In genomic region chr11:27211370-27212127, GRCh38 we compare ENCODE assay signal across 10 cellular contexts.
DNase-seq lines count a peak whose midpoint lies in the region; ATAC-seq and TF ChIP-seq lines count a peak whose summit lies in the region.
"Had no signal": no experiment of that assay in that cellular context is flagged by ENCODE, and none has a peak within 500 bp of the region (broad histone marks: within the 10 kb centered on the region; RNA-seq: fewer than 3 reads in every experiment).

No MANE protein-coding gene starts in this region.

- no peak overlapping the region for H3K4me3 ChIP-seq in gastrocnemius medialis

- no peaks in the 10 kb centered on the region for H3K4me1 Mint-ChIP-seq in activated naive CD4-positive, alpha-beta T cell treated with anti-CD3 and anti-CD28 coated beads for 36 hours (ENCODE audit: low read depth)
- peaks cover 33% of the 10 kb centered on the region for H3K4me1 Mint-ChIP-seq in endothelial cell (ENCODE audit: unreplicated experiment)

- peaks cover 18% of the 10 kb centered on the region for H3K27me3 Mint-ChIP-seq in activated naive CD4-positive, alpha-beta T cell treated with anti-CD3 and anti-CD28 coated beads for 36 hours (ENCODE audit: low read depth)
- peaks cover 11% of the 10 kb centered on the region for H3K27me3 Mint-ChIP-seq in endothelial cell (ENCODE audit: unreplicated experiment)

- TF ChIP-seq CTCF in endothelial cell (IDR thresholded peaks at IDR 0.05; ENCODE audit: unreplicated experiment) (peak; percentile 74), gastrocnemius medialis (IDR thresholded peaks at IDR 0.05 in 4 of 5, conservative IDR thresholded peaks at IDR 0.05 in 1 of 5) (peak in 3 of 5 experiments; percentile 20 to 41 (median 22)), GM20000 (IDR thresholded peaks at IDR 0.05; ENCODE audit: extremely low read depth, missing control alignments) (no peak)

- CTCF ChIA-PET in activated naive CD4-positive, alpha-beta T cell treated with anti-CD3 and anti-CD28 coated beads for 36 hours (lab: Charles Lee), result interaction anchor here (0.6 to 1.1 kb wide), 3 partner anchors 14 to 305 kb away, joined by 3 to 4 read pairs (median 3); no protein-coding TSS in a partner anchor
- CTCF ChIA-PET in HEK293T (lab: Yijun Ruan, JAX), result interaction anchor here (0.6 to 1.9 kb wide), 15 partner anchors 8 to 769 kb away, joined by 3 to 9 read pairs (median 4); partner anchors contain the start of gene LGR4

- no peaks in the 10 kb centered on the region for H3K9me3 Mint-ChIP-seq in activated naive CD4-positive, alpha-beta T cell treated with anti-CD3 and anti-CD28 coated beads for 36 hours
- H3K9me3 Mint-ChIP-seq in endothelial cell (ENCODE audit: unreplicated experiment), result no peaks in the 10 kb centered on the region

- no peak for TF ChIP-seq POLR2A in gastrocnemius medialis (IDR thresholded peaks at IDR 0.05)

- H3K27me3 ChIP-seq in gastrocnemius medialis, result no peaks in the 10 kb centered on the region

- H3K36me3 Mint-ChIP-seq in activated naive CD4-positive, alpha-beta T cell treated with anti-CD3 and anti-CD28 coated beads for 36 hours (ENCODE audit: low read depth), result no peaks in the 10 kb centered on the region
- H3K36me3 Mint-ChIP-seq in endothelial cell (ENCODE audit: low read depth, unreplicated experiment), result peaks cover 3% of the 10 kb centered on the region

- H3K4me1 ChIP-seq in gastrocnemius medialis, result peaks cover 34 to 38% of the 10 kb centered on the region in 2 donors

- peak; percentile 30 for DNase-seq in activated naive CD4-positive, alpha-beta T cell treated with anti-CD3 and anti-CD28 coated beads for 36 hours
- DNase-seq in activated naive CD4-positive, alpha-beta T cell (lab: John Stamatoyannopoulos, UW), result no peak
- DNase-seq in MV-4-11 (lab: John Stamatoyannopoulos, UW) (peak; percentile 72), endothelial cell (ENCODE audit: low spot score) (no peak), gastrocnemius medialis (no peak), GM20000 (ENCODE audit: low spot score) (no peak), hippocampal formation (lab: John Stamatoyannopoulos, UW) (no peak), HEK293T (ENCODE audit: extremely low spot score) (no peak)
- DNase-seq: effector CD4-positive, alpha-beta T cell; NCI-H1048 had no signal

- in situ Hi-C loops in gastrocnemius medialis (cut with MboI; ENCODE audit: low sequenced_read_pairs in 4 of 4), result loop anchor here in 1 of 4 donors (10.0 kb wide), 1 partner anchor 63 kb away; no protein-coding TSS in a partner anchor

- no peak overlapping the region for H3K27ac Mint-ChIP-seq in activated naive CD4-positive, alpha-beta T cell treated with anti-CD3 and anti-CD28 coated beads for 36 hours
- H3K27ac Mint-ChIP-seq in endothelial cell (ENCODE audit: unreplicated experiment), result no peak overlapping the region

- ATAC-seq in gastrocnemius medialis, result no peak

- H3K27ac ChIP-seq in gastrocnemius medialis, result no peak overlapping the region

- H3K9me3 ChIP-seq in gastrocnemius medialis, result no peaks in the 10 kb centered on the region

- intact Hi-C loops in activated naive CD4-positive, alpha-beta T cell treated with anti-CD3 and anti-CD28 coated beads for 36 hours (cut with micrococcal nuclease), result no loop called here
- intact Hi-C loops in gastrocnemius medialis (cut with DNase I; ENCODE audit: low total_unique reads), result no loop called here

- H3K36me3 ChIP-seq in gastrocnemius medialis, result no peaks in the 10 kb centered on the region

- POLR2A ChIA-PET in HEK293T (lab: Yijun Ruan, JAX), result interaction anchor here (0.8 to 1.4 kb wide), 3 partner anchors 8 to 23 kb away, joined by 3 to 5 read pairs (median 4); no protein-coding TSS in a partner anchor

- no peak overlapping the region for H3K4me3 Mint-ChIP-seq in activated naive CD4-positive, alpha-beta T cell treated with anti-CD3 and anti-CD28 coated beads for 36 hours
- H3K4me3 Mint-ChIP-seq in endothelial cell (ENCODE audit: unreplicated experiment), result no peak overlapping the region

TF ChIP-seq in HEK293T, 16 proteins besides CTCF, POLR2A, EP300 and RAD21:
- TF ChIP-seq BHLHE40 (IDR thresholded peaks at IDR 0.05; ENCODE audit: borderline replicate concordance), result no peak
- TF ChIP-seq TARDBP (IDR thresholded peaks at IDR 0.05), result no peak
- no peak for TF ChIP-seq NFRKB (IDR thresholded peaks at IDR 0.05)
- no peak for TF ChIP-seq CTBP1 (IDR thresholded peaks at IDR 0.05; ENCODE audit: borderline replicate concordance)
- TF ChIP-seq LEF1 (IDR thresholded peaks at IDR 0.05; ENCODE audit: borderline replicate concordance), result no peak
- no peak for TF ChIP-seq L3MBTL2 (conservative IDR thresholded peaks at IDR 0.05)
- no peak for TF ChIP-seq ZNF384 (IDR thresholded peaks at IDR 0.05)
- TF ChIP-seq FOXM1 (IDR thresholded peaks at IDR 0.05; ENCODE audit: borderline replicate concordance), result no peak
- no peak for TF ChIP-seq FOXA1 (IDR thresholded peaks at IDR 0.05)
- no peak for TF ChIP-seq HDGF (IDR thresholded peaks at IDR 0.05; ENCODE audit: borderline replicate concordance)
- no peak for TF ChIP-seq ARNT (IDR thresholded peaks at IDR 0.05)
TF ChIP-seq in HEK293T: peak in this region for 0.

Comparison
In these comparisons a context has a peak if more than half of its experiments do, and no peak if none do; other contexts are left out.
1. DNase-seq: peak in activated naive CD4-positive, alpha-beta T cell treated with anti-CD3 and anti-CD28 coated beads for 36 hours (single experiment) and MV-4-11 (single experiment); none in activated naive CD4-positive, alpha-beta T cell (0 of 4), endothelial cell (single experiment), gastrocnemius medialis (0 of 2), GM20000 (single experiment), hippocampal formation (0 of 2) and HEK293T (single experiment).